In the genomic region with DNA sequence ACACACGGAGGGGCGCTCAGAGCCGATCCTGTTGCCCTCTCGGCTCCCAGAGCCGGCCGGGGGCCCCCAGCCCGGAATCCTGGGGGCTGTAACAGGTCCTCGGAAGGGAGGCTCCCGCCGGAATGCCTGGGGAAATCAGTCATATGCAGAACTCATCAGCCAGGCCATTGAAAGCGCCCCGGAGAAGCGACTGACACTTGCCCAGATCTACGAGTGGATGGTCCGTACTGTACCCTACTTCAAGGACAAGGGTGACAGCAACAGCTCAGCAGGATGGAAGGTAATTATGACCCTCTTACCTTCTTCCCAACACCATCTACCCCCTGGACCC, we compare ENCODE assay signal across 7 cellular contexts. TPM values are rescaled to one million over a fixed set of nuclear protein-coding genes. Genes with fewer than 3 reads are reported as not detected.
DNase-seq lines count a peak whose midpoint lies in the region; ATAC-seq, FAIRE-seq and TF ChIP-seq lines count a peak whose summit lies in the region.

No MANE protein-coding gene starts in this region.

- no peaks in the 10 kb centered on the region for H3K36me3 Mint-ChIP-seq in activated naive CD8-positive, alpha-beta T cell treated with anti-CD3 and anti-CD28 coated beads, Interleukin-2, amount 50 U/mL, for 24 hours (ENCODE audit: low read depth)

- no peaks in the 10 kb centered on the region for H3K27me3 Mint-ChIP-seq in activated naive CD8-positive, alpha-beta T cell treated with anti-CD3 and anti-CD28 coated beads, Interleukin-2, amount 50 U/mL, for 24 hours

- no peak for DNase-seq in activated naive CD8-positive, alpha-beta T cell treated with anti-CD3 and anti-CD28 coated beads, Interleukin-2, amount 50 U/mL, for 24 hours
- no peak for DNase-seq in kidney
- DNase-seq in activated CD4-positive, CD25-positive, alpha-beta regulatory T cell treated with anti-CD3 and anti-CD28 coated beads, Interleukin-2, amount 50 U/mL, for 72 hours = no peak
- DNase-seq in NCI-H1694 (lab: John Stamatoyannopoulos, UW) = no peak
- DNase-seq in effector CD8-positive, alpha-beta T cell (lab: John Stamatoyannopoulos, UW) = no peak

- no peak overlapping the region for H3K27ac ChIP-seq in HUES48 (ENCODE audit: low read depth, low read length)
- no peak overlapping the region for H3K27ac ChIP-seq in kidney (ENCODE audit: low read depth in 2 of 2, low read length in 2 of 2)
- peak overlapping the region; percentile 41 for H3K27ac ChIP-seq in subcutaneous abdominal adipose tissue (ENCODE audit: low read depth, low read length)

- peaks cover 36% of the 10 kb centered on the region for H3K4me1 Mint-ChIP-seq in activated naive CD8-positive, alpha-beta T cell treated with anti-CD3 and anti-CD28 coated beads, Interleukin-2, amount 50 U/mL, for 24 hours

- no peak for FAIRE-seq in kidney (lab: Jason Lieb, UNC)

- H3K9ac ChIP-seq in HUES48 (ENCODE audit: low read depth, low read length) (no peak overlapping the region), kidney (ENCODE audit: low read length in 2 of 2) (peak overlapping the region in 1 of 2 donors; percentile 58), subcutaneous abdominal adipose tissue (ENCODE audit: low read length in 5 of 5) (peak overlapping the region in 4 of 5 donors; percentile 53 to 66 (median 64))

- H3K9me3 Mint-ChIP-seq in activated naive CD8-positive, alpha-beta T cell treated with anti-CD3 and anti-CD28 coated beads, Interleukin-2, amount 50 U/mL, for 24 hours = no peaks in the 10 kb centered on the region

- H3K9me3 ChIP-seq in HUES48 (ENCODE audit: control insufficient read depth, insufficient read depth, low read length) (peaks cover 18% of the 10 kb centered on the region), kidney (ENCODE audit: control insufficient read depth in 1 of 2, low read length in 2 of 2) (no peaks in the 10 kb centered on the region), subcutaneous abdominal adipose tissue (ENCODE audit: control insufficient read depth in 5 of 5, low read length in 5 of 5) (no peaks in the 10 kb centered on the region)

- H3K4me1 ChIP-seq in HUES48 (ENCODE audit: control insufficient read depth, insufficient read depth, low read length) (peaks cover 16% of the 10 kb centered on the region; the same call in 1 of the 2 replicates), kidney (ENCODE audit: control insufficient read depth in 1 of 2, insufficient read depth in 1 of 2, low read depth in 1 of 2, low read length in 2 of 2) (peaks cover 0 to 2% of the 10 kb centered on the region in 2 donors), subcutaneous abdominal adipose tissue (ENCODE audit: control insufficient read depth in 5 of 5, insufficient read depth in 5 of 5, low read length in 5 of 5) (peaks cover 0 to 33% (median 24%) of the 10 kb centered on the region in 5 donors)

- H3K4me3 Mint-ChIP-seq in activated naive CD8-positive, alpha-beta T cell treated with anti-CD3 and anti-CD28 coated beads, Interleukin-2, amount 50 U/mL, for 24 hours = peak overlapping the region; percentile 87

- intact Hi-C loops in kidney (cut with DNase I) = no loop called here

- H3K27me3 ChIP-seq in HUES48 (ENCODE audit: control insufficient read depth, insufficient read depth, low read length) (peaks cover 13% of the 10 kb centered on the region; the same call in 1 of the 2 replicates), subcutaneous abdominal adipose tissue (ENCODE audit: control insufficient read depth in 5 of 5, insufficient read depth in 4 of 5, low read length in 5 of 5) (peaks cover 0 to 14% (median 11%) of the 10 kb centered on the region in 5 donors)

- H3K4me3 ChIP-seq in HUES48 (ENCODE audit: low read depth, low read length) = peak overlapping the region; percentile 81
- peak overlapping the region; percentile 77 to 90 for H3K4me3 ChIP-seq in kidney (ENCODE audit: low read length in 2 of 2)
- peak overlapping the region; percentile 49 to 88 (median 81) for H3K4me3 ChIP-seq in subcutaneous abdominal adipose tissue (ENCODE audit: low read depth in 1 of 5, low read length in 5 of 5)

- no peak for ATAC-seq in activated naive CD8-positive, alpha-beta T cell treated with anti-CD3 and anti-CD28 coated beads, Interleukin-2, amount 50 U/mL, for 24 hours

- H3K27ac Mint-ChIP-seq in activated naive CD8-positive, alpha-beta T cell treated with anti-CD3 and anti-CD28 coated beads, Interleukin-2, amount 50 U/mL, for 24 hours = no peak overlapping the region

- peaks cover 3% of the 10 kb centered on the region; the same call in 1 of the 2 replicates for H3K36me3 ChIP-seq in HUES48 (ENCODE audit: control insufficient read depth, insufficient read depth, low read length)
- H3K36me3 ChIP-seq in kidney (ENCODE audit: control insufficient read depth in 1 of 2, insufficient read depth in 2 of 2, low read length in 2 of 2) = no peaks in the 10 kb centered on the region
- H3K36me3 ChIP-seq in subcutaneous abdominal adipose tissue (ENCODE audit: control insufficient read depth in 5 of 5, insufficient read depth in 5 of 5, low read length in 5 of 5) = peaks cover 0 to 3% (median 0%) of the 10 kb centered on the region in 5 donors

- no peak for TF ChIP-seq CTCF in kidney (IDR thresholded peaks at IDR 0.05; ENCODE audit: borderline replicate concordance, extremely low read depth, insufficient read depth)

RNA-seq across cellular contexts. Expression of a gene that starts 1.0 kb away (rescaled TPM):
- total RNA-seq in kidney = 18.6 TPM
- polyA plus RNA-seq in kidney (ENCODE audit: insufficient read depth, low read depth, low replicate concordance) = 13.1 TPM

RNA-seq across cellular contexts. Expression of a gene that starts 9.9 kb away (rescaled TPM):
- total RNA-seq in kidney = 3.0 TPM
- polyA plus RNA-seq in kidney (ENCODE audit: insufficient read depth, low read depth, low replicate concordance) = not detected

RNA-seq across cellular contexts. Expression of a gene that starts 14.7 kb away (rescaled TPM):
- total RNA-seq in kidney = 15.0 TPM
- polyA plus RNA-seq in kidney (ENCODE audit: insufficient read depth, low read depth, low replicate concordance) = 3.1 TPM

RNA-seq across cellular contexts. Expression of a gene that starts 21.7 kb away (rescaled TPM):
- 42.7 TPM for total RNA-seq in kidney
- 5.2 TPM for polyA plus RNA-seq in kidney (ENCODE audit: insufficient read depth, low read depth, low replicate concordance)

RNA-seq across cellular contexts. Expression of a gene that starts 28.5 kb away (rescaled TPM):
- total RNA-seq in kidney = 70.1 TPM
- polyA plus RNA-seq in kidney (ENCODE audit: insufficient read depth, low read depth, low replicate concordance) = 48.9 TPM
